In the genomic region with DNA sequence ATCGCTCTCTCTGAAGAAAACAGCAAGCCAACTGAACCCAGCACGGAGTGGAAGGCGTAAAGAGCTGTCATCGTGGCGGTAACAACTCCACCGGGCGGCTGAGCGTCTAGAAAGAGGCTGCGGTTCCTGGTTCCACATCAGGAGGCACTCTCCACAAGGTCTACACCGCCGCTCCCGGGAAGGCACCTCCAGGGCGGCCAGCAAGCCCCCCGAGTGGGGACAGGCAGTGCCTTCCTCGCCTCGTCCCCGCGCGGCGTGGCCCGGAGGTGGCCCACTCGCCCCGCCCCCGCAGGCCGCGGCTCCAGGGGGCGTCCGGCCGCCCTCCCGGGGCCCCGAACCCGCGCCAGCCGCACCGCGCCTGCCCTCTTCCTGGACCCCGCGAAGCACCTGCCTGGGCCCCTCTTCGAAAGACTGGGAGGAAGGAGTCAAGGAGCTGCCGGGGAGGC, we compare ENCODE assay signal across 8 cellular contexts. TPM values are rescaled to one million over a fixed set of nuclear protein-coding genes. Genes with fewer than 3 reads are reported as not detected.
DNase-seq lines count a peak whose midpoint lies in the region; ATAC-seq, FAIRE-seq and TF ChIP-seq lines count a peak whose summit lies in the region.

No MANE protein-coding gene starts in this region.

- TF ChIP-seq CTCF in Caco-2 (IDR thresholded peaks at IDR 0.05; ENCODE audit: insufficient read depth in 1 of 2, low read depth in 1 of 2, low read length in 1 of 2, severe bottlenecking in 1 of 2, unreplicated experiment in 1 of 2) (peak in 1 of 2 experiments; percentile 24), bronchial epithelial cell (IDR thresholded peaks at IDR 0.05; ENCODE audit: insufficient read depth, low read length, severe bottlenecking) (peak; percentile 45)

- H3K27me3 Mint-ChIP-seq in Caco-2 (ENCODE audit: insufficient read depth, unreplicated experiment), result no peaks in the 10 kb centered on the region
- peaks cover 8% of the 10 kb centered on the region for H3K27me3 Mint-ChIP-seq in T-helper 2 cell treated with Interferon-gamma antibody and Interleukin-4, amounts not matched to agents 5 μg/mL and 100 μg/mL, for 36 hours (ENCODE audit: low read depth)

- H3K9me3 ChIP-seq in Caco-2, result no peaks in the 10 kb centered on the region

- H3K4me3 Mint-ChIP-seq in Caco-2 (ENCODE audit: unreplicated experiment), result peak overlapping the region; percentile 94
- peak overlapping the region; percentile 92 for H3K4me3 Mint-ChIP-seq in T-helper 2 cell treated with Interferon-gamma antibody and Interleukin-4, amounts not matched to agents 5 μg/mL and 100 μg/mL, for 36 hours

- FAIRE-seq in bronchial epithelial cell (lab: Jason Lieb, UNC), result no peak

- H3K4me1 Mint-ChIP-seq in Caco-2 (ENCODE audit: low read depth, unreplicated experiment), result peaks cover 24% of the 10 kb centered on the region
- H3K4me1 Mint-ChIP-seq in T-helper 2 cell treated with Interferon-gamma antibody and Interleukin-4, amounts not matched to agents 5 μg/mL and 100 μg/mL, for 36 hours (ENCODE audit: low read depth), result peaks cover 14% of the 10 kb centered on the region

- CTCF ChIA-PET in Caco-2 (lab: Charles Lee), result interaction anchor here (0.5 to 2.0 kb wide), 8 partner anchors 10 to 297 kb away, joined by 3 to 8 read pairs (median 3); no protein-coding TSS in a partner anchor

- peak; percentile 37 for ATAC-seq in GM19467 (IDR thresholded peaks at IDR 0.05; ENCODE audit: unreplicated experiment)
- peak; percentile 33 for ATAC-seq in HG03571 (IDR thresholded peaks at IDR 0.05; ENCODE audit: unreplicated experiment)

- peak overlapping the region; percentile 93 for H3K27ac Mint-ChIP-seq in Caco-2 (ENCODE audit: unreplicated experiment)
- peak overlapping the region; percentile 90 for H3K27ac Mint-ChIP-seq in T-helper 2 cell treated with Interferon-gamma antibody and Interleukin-4, amounts not matched to agents 5 μg/mL and 100 μg/mL, for 36 hours

- H3K4me1 ChIP-seq in Caco-2, result peaks cover 17% of the 10 kb centered on the region; the same call in 1 of the 2 replicates

- no TSS peak for BruUV-seq in Caco-2 (replicated peaks; lab: Mats Ljungman, UMichigan)

- intact Hi-C loops in Caco-2 (cut with micrococcal nuclease; ENCODE audit: unreplicated experiment), result loop anchor here (1.0 to 10.0 kb wide), 3 partner anchors 9 to 195 kb away; no protein-coding TSS in a partner anchor

- POLR2A ChIA-PET in Caco-2 (lab: Charles Lee), result interaction anchor here (0.5 to 0.6 kb wide), 2 partner anchors 161 to 1156 kb away, joined by 3 to 14 read pairs; no protein-coding TSS in a partner anchor

- no peaks in the 10 kb centered on the region for H3K36me3 ChIP-seq in Caco-2 (ENCODE audit: control insufficient read depth, insufficient read depth, low read length)
- H3K36me3 ChIP-seq in bronchial epithelial cell (ENCODE audit: control insufficient read depth, insufficient read depth, low read length), result no peaks in the 10 kb centered on the region

- H3K9me3 Mint-ChIP-seq in Caco-2 (ENCODE audit: unreplicated experiment), result no peaks in the 10 kb centered on the region
- H3K9me3 Mint-ChIP-seq in T-helper 2 cell treated with Interferon-gamma antibody and Interleukin-4, amounts not matched to agents 5 μg/mL and 100 μg/mL, for 36 hours, result no peaks in the 10 kb centered on the region

- H3K27me3 ChIP-seq in Caco-2 (replicated peaks; ENCODE audit: control insufficient read depth, insufficient read depth, low read length) (no peaks in the 10 kb centered on the region), bronchial epithelial cell (ENCODE audit: control insufficient read depth, insufficient read depth, low read length) (no peaks in the 10 kb centered on the region)

- no peak for DNase-seq in Caco-2
- DNase-seq in T-helper 2 cell treated with Interferon-gamma antibody and Interleukin-4, amounts not matched to agents 5 μg/mL and 100 μg/mL, for 36 hours (ENCODE audit: low spot score), result peak; percentile 40
- DNase-seq in bronchial epithelial cell (ENCODE audit: low read depth), result peak; percentile 18
- peak; percentile 81 for DNase-seq in left kidney (ENCODE audit: low read depth, low spot score)
- DNase-seq in stimulated activated CD4-positive, alpha-beta T cell treated with anti-CD3 and anti-CD28 coated beads, Interleukin-4, amount 100 ng/mL, for 24 hours, result peak; percentile 49
- no peak for DNase-seq in NCI-H2081 treated with DMSO at 0.1 percent for 48 hours (lab: John Stamatoyannopoulos, UW)

- H3K4me3 ChIP-seq in Caco-2 (ENCODE audit: low read depth, low read length) (peak overlapping the region; percentile 94), bronchial epithelial cell (ENCODE audit: low read depth, low read length) (peak overlapping the region; percentile 86)

- H3K36me3 Mint-ChIP-seq in Caco-2 (ENCODE audit: insufficient read depth, unreplicated experiment), result peaks cover 11% of the 10 kb centered on the region
- H3K36me3 Mint-ChIP-seq in T-helper 2 cell treated with Interferon-gamma antibody and Interleukin-4, amounts not matched to agents 5 μg/mL and 100 μg/mL, for 36 hours (ENCODE audit: low read depth), result peaks cover 3% of the 10 kb centered on the region

RNA-seq across cellular contexts. Expression of a gene that starts 0.7 kb away (rescaled TPM):
- total RNA-seq in Caco-2 (2022), result 23.4 and 27.7 TPM in 2 replicates
- 12.9 and 20.5 TPM in 2 replicates for total RNA-seq in bronchial epithelial cell

Comparison
In these comparisons a context has a peak if more than half of its experiments do, and no peak if none do; other contexts are left out.
1. DNase-seq: peak in T-helper 2 cell treated with Interferon-gamma antibody and Interleukin-4, amounts not matched to agents 5 μg/mL and 100 μg/mL, for 36 hours (single experiment), bronchial epithelial cell (single experiment), left kidney (single experiment) and stimulated activated CD4-positive, alpha-beta T cell treated with anti-CD3 and anti-CD28 coated beads, Interleukin-4, amount 100 ng/mL, for 24 hours (single experiment); none in Caco-2 (0 of 2) and NCI-H2081 treated with DMSO at 0.1 percent for 48 hours (single experiment).